ENCODE assay signal across 9 cellular contexts in genomic region chr6:29974901-29975560, GRCh38. TPM values are rescaled to one million over a fixed set of nuclear protein-coding genes. Genes with fewer than 3 reads are reported as not detected.
DNase-seq lines count a peak whose midpoint lies in the region; ATAC-seq, FAIRE-seq and TF ChIP-seq lines count a peak whose summit lies in the region.
"Had no signal": no experiment of that assay in that cellular context is flagged by ENCODE, and none has a peak within 500 bp of the region (broad histone marks: within the 10 kb centered on the region; RNA-seq: fewer than 3 reads in every experiment).

No MANE protein-coding gene starts in this region.

- ATAC-seq in natural killer cell treated with Interleukin-12 subunit alpha and Interleukin-12 subunit beta and Interleukin-15 and Interleukin-18, amount 100 ng/mL, for 72 hours, result no peak
- ATAC-seq in GM19328 (IDR thresholded peaks at IDR 0.05; ENCODE audit: unreplicated experiment), result no peak

- H3K27ac Mint-ChIP-seq in natural killer cell treated with Interleukin-12 subunit alpha and Interleukin-12 subunit beta and Interleukin-15 and Interleukin-18, amount 100 ng/mL, for 72 hours, result peak overlapping the region; percentile 45 to 51

- dilution Hi-C loops in endothelial cell of umbilical vein (cut with MboI; ENCODE audit: extremely low pct_ligation_motif_present, low sequenced_read_pairs), result no loop called here

- peaks cover 47 to 48% of the 10 kb centered on the region in 2 donors for H3K4me1 Mint-ChIP-seq in natural killer cell treated with Interleukin-12 subunit alpha and Interleukin-12 subunit beta and Interleukin-15 and Interleukin-18, amount 100 ng/mL, for 72 hours (ENCODE audit: low read depth in 2 of 2)

- peaks cover 34 to 55% of the 10 kb centered on the region in 2 donors for H3K27me3 Mint-ChIP-seq in natural killer cell treated with Interleukin-12 subunit alpha and Interleukin-12 subunit beta and Interleukin-15 and Interleukin-18, amount 100 ng/mL, for 72 hours

- TF ChIP-seq POLR2A in endothelial cell of umbilical vein (IDR thresholded peaks at IDR 0.05; ENCODE audit: low read depth, low read length) (no peak), uterus (IDR thresholded peaks at IDR 0.05) (no peak)

- no peaks in the 10 kb centered on the region for H3K79me2 ChIP-seq in endothelial cell of umbilical vein (ENCODE audit: control insufficient read depth, insufficient read depth, low read length)

- H3K4me2 ChIP-seq in endothelial cell of umbilical vein (ENCODE audit: insufficient read depth, low read length), result no peak overlapping the region

- no peaks in the 10 kb centered on the region for H3K36me3 Mint-ChIP-seq in natural killer cell treated with Interleukin-12 subunit alpha and Interleukin-12 subunit beta and Interleukin-15 and Interleukin-18, amount 100 ng/mL, for 72 hours

- no peak overlapping the region for H2AFZ ChIP-seq in endothelial cell of umbilical vein (ENCODE audit: low read depth, low read length)

- H4K20me1 ChIP-seq in endothelial cell of umbilical vein (replicated peaks; ENCODE audit: control insufficient read depth, extremely low read depth, insufficient read depth, low read length), result no peaks in the 10 kb centered on the region

- no peak overlapping the region for H3K9ac ChIP-seq in endothelial cell of umbilical vein (replicated peaks; ENCODE audit: extremely low read depth, insufficient read depth, low read length)

- DNase-seq in stimulated activated CD4-positive, alpha-beta T cell treated with anti-CD3 and anti-CD28 coated beads, Interleukin-15, amount 100 ng/mL, for 24 hours, result peak; percentile 12
- no peak for DNase-seq in stimulated activated CD4-positive, alpha-beta T cell treated with anti-CD3 and anti-CD28 coated beads, Interleukin-2, amount 100 ng/mL, for 48 hours
- peak; percentile 21 for DNase-seq in endothelial cell of umbilical vein (ENCODE audit: low read depth, low spot score)
- DNase-seq in natural killer cell treated with Interleukin-12 subunit alpha and Interleukin-12 subunit beta and Interleukin-15 and Interleukin-18, amount 100 ng/mL, for 72 hours (ENCODE audit: low spot score), result no peak
- DNase-seq in uterus, result no peak
- no peak for DNase-seq in NCI-H187 (lab: John Stamatoyannopoulos, UW)
- no peak for DNase-seq in AG08395 (ENCODE audit: low spot score)
- DNase-seq: DMS153 had no signal

- CTCF ChIA-PET in endothelial cell of umbilical vein (lab: Charles Lee), result interaction anchor here (0.8 to 4.5 kb wide), 6 partner anchors 9 to 237 kb away, joined by 3 to 29 read pairs (median 7); no protein-coding TSS in a partner anchor

- peak overlapping the region in 1 of 3 experiments; percentile 21 for H3K4me3 ChIP-seq in endothelial cell of umbilical vein (replicated peaks in 1 of 3; ENCODE audit: insufficient read depth in 1 of 3, low read depth in 1 of 3, low read length in 3 of 3)
- H3K4me3 ChIP-seq in uterus, result peak overlapping the region; percentile 49 to 53

- no peak for FAIRE-seq in endothelial cell of umbilical vein (lab: Jason Lieb, UNC)

- H3K4me3 Mint-ChIP-seq in natural killer cell treated with Interleukin-12 subunit alpha and Interleukin-12 subunit beta and Interleukin-15 and Interleukin-18, amount 100 ng/mL, for 72 hours, result peak overlapping the region; percentile 87

- TF ChIP-seq CTCF in endothelial cell of umbilical vein (IDR thresholded peaks at IDR 0.05; ENCODE audit: extremely low read depth in 1 of 2, insufficient read depth in 1 of 2, low read depth in 1 of 2, low read length in 2 of 2), result no peak
- TF ChIP-seq CTCF in uterus (IDR thresholded peaks at IDR 0.05), result no peak

- H3K9me3 ChIP-seq in endothelial cell of umbilical vein (replicated peaks; ENCODE audit: control insufficient read depth, insufficient read depth, low read length) (no peaks in the 10 kb centered on the region), uterus (no peaks in the 10 kb centered on the region)

- H3K27ac ChIP-seq in endothelial cell of umbilical vein (ENCODE audit: insufficient read depth, low read depth, low read length) (no peak overlapping the region), uterus (peak overlapping the region in 1 of 2 donors; percentile 18)

- POLR2A ChIA-PET in endothelial cell of umbilical vein (lab: Charles Lee), result no interaction called here

- H3K4me1 ChIP-seq in endothelial cell of umbilical vein (ENCODE audit: control insufficient read depth, extremely low read depth, insufficient read depth, low read length) (peaks cover 12% of the 10 kb centered on the region), uterus (peaks cover 0 to 7% of the 10 kb centered on the region in 2 donors)

- H3K27me3 ChIP-seq in endothelial cell of umbilical vein (ENCODE audit: control insufficient read depth in 2 of 2, insufficient read depth in 2 of 2, low read length in 2 of 2) (peaks cover 10 to 18% of the 10 kb centered on the region in 2 experiments), uterus (no peaks in the 10 kb centered on the region)

- H3K36me3 ChIP-seq in endothelial cell of umbilical vein (ENCODE audit: control insufficient read depth in 2 of 2, extremely low read depth in 1 of 2, insufficient read depth in 2 of 2, low read length in 2 of 2), result no peaks in the 10 kb centered on the region
- H3K36me3 ChIP-seq in uterus, result no peaks in the 10 kb centered on the region

- intact Hi-C loops in endothelial cell of umbilical vein (cut with micrococcal nuclease) (no loop called here), uterus (cut with DNase I; ENCODE audit: low total_unique reads) (no loop called here)

- no TSS peak for BruUV-seq in endothelial cell of umbilical vein (replicated peaks; lab: Mats Ljungman, UMichigan)

- no peaks in the 10 kb centered on the region for H3K9me3 Mint-ChIP-seq in natural killer cell treated with Interleukin-12 subunit alpha and Interleukin-12 subunit beta and Interleukin-15 and Interleukin-18, amount 100 ng/mL, for 72 hours

- H3K9me1 ChIP-seq in endothelial cell of umbilical vein (replicated peaks; ENCODE audit: control insufficient read depth, extremely low read depth, insufficient read depth, low read length), result no peaks in the 10 kb centered on the region

TF ChIP-seq in endothelial cell of umbilical vein, 7 proteins besides CTCF, POLR2A, EP300 and RAD21:
- TF ChIP-seq FOS (IDR thresholded peaks at IDR 0.05; ENCODE audit: borderline replicate concordance, insufficient read depth, low read length), result no peak
- peak; percentile 82 for TF ChIP-seq EZH2 (IDR thresholded peaks at IDR 0.05; ENCODE audit: borderline replicate concordance, low read depth, low read length, severe bottlenecking)

RNA-seq across cellular contexts. Expression of gene HLA-A, which starts 32.7 kb away (rescaled TPM):
- total RNA-seq in endothelial cell of umbilical vein (153 and 294 TPM in 2 replicates), uterus (100 to 1,000 TPM; 160 to 722 (median 625) TPM)
- 822 and 905 TPM in 2 replicates for polyA plus RNA-seq in endothelial cell of umbilical vein
- polyA plus RNA-seq in endothelial cell of umbilical vein (2011; cell fraction: cytosol; rRNA removed), result 512 and 643 TPM in 2 replicates
- polyA plus RNA-seq in endothelial cell of umbilical vein (2011; cell fraction: nucleus; rRNA removed), result 369 and 390 TPM in 2 replicates
- 170 and 221 TPM in 2 replicates for polyA plus RNA-seq in endothelial cell of umbilical vein (2012)
- polyA minus RNA-seq in endothelial cell of umbilical vein, result 325 and 350 TPM in 2 replicates
- 182 TPM for polyA minus RNA-seq in endothelial cell of umbilical vein (2011; cell fraction: cytosol; rRNA and poly(A)+ RNA removed)
- polyA minus RNA-seq in endothelial cell of umbilical vein (2011; cell fraction: nucleus; rRNA and poly(A)+ RNA removed), result 53.4 and 89.2 TPM in 2 replicates
- total RNA-seq in natural killer cell treated with Interleukin-12 subunit alpha and Interleukin-12 subunit beta and Interleukin-15 and Interleukin-18, amount 100 ng/mL, for 72 hours, result 1,000 to 10,000 TPM; 1,618 to 3,352 TPM

Comparison
In these comparisons a context has a peak if more than half of its experiments do, and no peak if none do; other contexts are left out.
1. DNase-seq: peak in stimulated activated CD4-positive, alpha-beta T cell treated with anti-CD3 and anti-CD28 coated beads, Interleukin-15, amount 100 ng/mL, for 24 hours (single experiment) and endothelial cell of umbilical vein (single experiment); none in stimulated activated CD4-positive, alpha-beta T cell treated with anti-CD3 and anti-CD28 coated beads, Interleukin-2, amount 100 ng/mL, for 48 hours (0 of 2), natural killer cell treated with Interleukin-12 subunit alpha and Interleukin-12 subunit beta and Interleukin-15 and Interleukin-18, amount 100 ng/mL, for 72 hours (single experiment), uterus (0 of 2), NCI-H187 (0 of 2) and AG08395 (single experiment).